ENCODE assay signal across 22 cellular contexts in the genomic region with DNA sequence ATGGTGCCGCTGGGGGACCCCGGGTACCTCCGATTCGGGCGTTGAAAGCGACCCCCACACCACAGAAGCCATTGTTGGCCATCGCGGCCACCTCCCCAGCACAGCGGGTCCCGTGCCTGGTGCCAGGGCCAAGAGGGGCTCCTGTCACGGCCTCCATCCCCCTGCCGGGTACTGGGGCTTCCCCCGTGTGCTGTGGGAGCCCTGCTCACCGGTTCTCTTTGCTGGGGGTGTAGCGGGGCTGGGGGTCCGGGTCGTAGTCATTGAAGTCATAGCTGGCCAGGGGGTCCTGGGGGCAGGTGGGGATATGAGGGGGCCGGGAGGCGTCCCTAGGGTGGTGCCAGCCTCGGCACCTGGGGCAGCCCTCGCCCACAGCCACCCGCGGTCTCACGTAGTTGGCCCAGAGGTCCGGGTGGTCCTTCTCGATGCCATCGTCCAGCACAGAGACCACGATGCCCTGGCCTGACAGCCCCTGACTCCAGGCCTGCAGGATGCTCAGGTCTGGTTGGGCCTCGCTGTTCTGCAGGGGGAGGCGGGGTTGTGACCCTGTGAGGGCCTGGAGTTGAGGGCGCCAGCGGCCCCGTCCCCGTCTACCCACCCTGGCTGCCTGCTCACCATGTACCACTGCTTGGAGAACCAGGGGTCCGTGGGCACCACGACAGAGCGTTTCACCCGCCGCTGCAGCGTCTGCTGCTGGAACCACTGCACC. TPM values are rescaled to one million over a fixed set of nuclear protein-coding genes. Genes with fewer than 3 reads are reported as not detected.
"Had no signal": no experiment of that assay in that cellular context is flagged by ENCODE, and none has a peak within 500 bp of the region (broad histone marks: within the 10 kb centered on the region; RNA-seq: fewer than 3 reads in every experiment).

No MANE protein-coding gene starts in this region.

- H3K9me3 ChIP-seq: breast epithelium, heart left ventricle, left ventricle myocardium inferior, transverse colon had no signal

- DNase-seq: activated CD4-positive, alpha-beta memory T cell treated with anti-CD3 and anti-CD28 coated beads, Interleukin-2, amount 10 ng/mL, durations not matched to agents 7 days and 5 days; activated CD4-positive, alpha-beta T cell treated with anti-CD3 and anti-CD28 coated beads for 48 hours; activated CD4-positive, CD25-positive, alpha-beta regulatory T cell; activated naive CD4-positive, alpha-beta T cell treated with anti-CD3 and anti-CD28 coated beads, Interleukin-2, amount 50 U/mL, for 16 hours; activated T-cell treated with anti-CD3 and anti-CD28 coated beads, Interleukin-2, amount 50 U/mL, for 72 hours; cerebellar nuclear complex; effector CD4-positive, alpha-beta T cell; left ventricle myocardium inferior; mesendoderm; stimulated activated CD4-positive, alpha-beta T cell treated with anti-CD3 and anti-CD28 coated beads, Interleukin-15, amount 100 ng/mL, for 24 hours; stimulated activated CD4-positive, alpha-beta T cell treated with anti-CD3 and anti-CD28 coated beads, Interleukin-2, amount 100 ng/mL, for 48 hours; T1000; transverse colon had no signal

- H3K36me3 ChIP-seq: breast epithelium, heart left ventricle, left ventricle myocardium inferior, neutrophil, transverse colon had no signal

- H3K27me3 ChIP-seq: breast epithelium had no signal

- H3K27ac ChIP-seq: breast epithelium, heart left ventricle, left ventricle myocardium inferior, neutrophil, skin epidermis, transverse colon had no signal

- ATAC-seq: activated T-cell treated with anti-CD3 and anti-CD28 coated beads, Interleukin-2, amount 50 U/mL, for 72 hours; heart left ventricle; naive thymus-derived CD8-positive, alpha-beta T cell had no signal

- H3K27ac Mint-ChIP-seq: activated CD4-positive, alpha-beta memory T cell treated with anti-CD3 and anti-CD28 coated beads, Interleukin-2, amount 10 ng/mL, durations not matched to agents 7 days and 5 days; activated T-cell treated with anti-CD3 and anti-CD28 coated beads, Interleukin-2, amount 50 U/mL, for 72 hours; naive thymus-derived CD8-positive, alpha-beta T cell; stimulated activated naive CD8-positive, alpha-beta T cell treated with anti-CD3 and anti-CD28 coated beads, Interleukin-15, Interleukin-2, amounts not matched to agents 100 ng/mL and 50 ng/mL, for 24 hours had no signal

- H3K9me3 Mint-ChIP-seq: activated CD4-positive, alpha-beta memory T cell treated with anti-CD3 and anti-CD28 coated beads, Interleukin-2, amount 10 ng/mL, durations not matched to agents 7 days and 5 days; activated T-cell treated with anti-CD3 and anti-CD28 coated beads, Interleukin-2, amount 50 U/mL, for 72 hours; naive thymus-derived CD8-positive, alpha-beta T cell; stimulated activated naive CD8-positive, alpha-beta T cell treated with anti-CD3 and anti-CD28 coated beads, Interleukin-15, Interleukin-2, amounts not matched to agents 100 ng/mL and 50 ng/mL, for 24 hours had no signal

- H3K27me3 Mint-ChIP-seq: naive thymus-derived CD8-positive, alpha-beta T cell had no signal

- H3K36me3 Mint-ChIP-seq: naive thymus-derived CD8-positive, alpha-beta T cell had no signal

- H3K4me3 ChIP-seq: breast epithelium, heart left ventricle, left ventricle myocardium inferior, skin epidermis, transverse colon had no signal

- H3K4me3 Mint-ChIP-seq: activated CD4-positive, alpha-beta memory T cell treated with anti-CD3 and anti-CD28 coated beads, Interleukin-2, amount 10 ng/mL, durations not matched to agents 7 days and 5 days; activated T-cell treated with anti-CD3 and anti-CD28 coated beads, Interleukin-2, amount 50 U/mL, for 72 hours; naive thymus-derived CD8-positive, alpha-beta T cell; stimulated activated naive CD8-positive, alpha-beta T cell treated with anti-CD3 and anti-CD28 coated beads, Interleukin-15, Interleukin-2, amounts not matched to agents 100 ng/mL and 50 ng/mL, for 24 hours had no signal

RNA-seq across cellular contexts. Expression of a gene that starts 36.1 kb away (rescaled TPM):
- total RNA-seq: activated CD4-positive, alpha-beta memory T cell treated with anti-CD3 and anti-CD28 coated beads, Interleukin-2, amount 10 ng/mL, durations not matched to agents 7 days and 5 days; activated T-cell treated with anti-CD3 and anti-CD28 coated beads, Interleukin-2, amount 50 U/mL, for 72 hours; frontal cortex; kidney epithelial cell; left ventricle myocardium inferior; naive thymus-derived CD8-positive, alpha-beta T cell; T-helper 1 cell treated with Interleukin-12 subunit alpha and Interleukin-12 subunit beta and Interleukin-4 antibody, amounts not matched to agents 30 ng/mL and 1 ng/mL, for 36 hours; transverse colon had no signal
